In the genomic region with DNA sequence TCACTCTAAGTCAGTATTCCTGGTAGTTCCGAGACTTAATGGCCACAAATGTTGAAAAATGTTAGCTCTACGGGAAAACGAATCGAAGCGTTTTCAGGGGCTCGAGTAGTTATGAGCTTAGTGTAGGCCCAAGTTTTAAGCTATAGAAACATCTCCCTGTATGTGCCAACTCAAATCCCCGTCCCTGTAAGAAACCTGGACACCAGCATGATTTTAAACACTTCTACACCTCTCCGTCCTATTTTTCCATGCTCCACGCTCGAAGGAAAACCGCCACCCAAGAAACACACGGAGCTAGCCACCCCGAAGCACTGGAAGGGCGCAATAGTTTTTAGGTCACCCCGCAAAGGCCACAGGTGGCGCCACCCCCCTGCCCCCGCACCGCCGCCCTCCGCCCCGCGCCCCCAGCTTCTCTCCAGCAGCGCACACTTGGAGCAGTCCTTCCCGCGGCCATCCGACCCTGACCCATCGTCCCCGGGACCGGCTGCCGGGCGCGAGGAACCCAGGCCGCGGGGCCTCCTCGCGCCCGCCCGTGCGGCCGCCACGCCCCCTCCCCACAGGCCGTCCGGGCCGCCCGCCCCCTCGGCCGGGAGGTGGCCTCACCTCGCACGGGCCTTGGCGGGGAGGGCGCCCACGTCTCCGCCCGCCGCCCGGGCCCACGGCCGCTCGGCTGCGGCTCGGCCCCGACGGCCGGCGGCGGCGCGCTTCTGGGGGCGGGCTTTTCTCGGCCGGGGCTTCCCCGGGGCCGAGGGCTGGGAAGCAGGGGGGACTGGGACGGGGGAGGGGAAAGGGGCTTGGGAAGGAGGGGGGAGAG, we compare ENCODE assay signal across 8 cellular contexts. TPM values are rescaled to one million over a fixed set of nuclear protein-coding genes. Genes with fewer than 3 reads are reported as not detected.
DNase-seq lines count a peak whose midpoint lies in the region; ATAC-seq and TF ChIP-seq lines count a peak whose summit lies in the region.

No MANE protein-coding gene starts in this region.

- under 1% methylated on average over 17 of the region's 74 CpGs for WGBS in mammary epithelial cell (ENCODE audit: low coverage, missing lambda C conversion rate)

- TF ChIP-seq CTCF in Calu3 (IDR thresholded peaks at IDR 0.05; ENCODE audit: unreplicated experiment) (no peak), mammary epithelial cell (conservative IDR thresholded peaks at IDR 0.05 in 1 of 2, IDR thresholded peaks at IDR 0.05 in 1 of 2; ENCODE audit: extremely low read depth in 1 of 2, insufficient read depth in 1 of 2, low read depth in 1 of 2, low read length in 2 of 2) (no peak)

- intact Hi-C loops in Calu3 (cut with micrococcal nuclease; ENCODE audit: unreplicated experiment) (no loop called here), mammary epithelial cell (cut with micrococcal nuclease) (loop anchor here (2.0 to 5.0 kb wide), 2 partner anchors 42 to 123 kb away; no protein-coding TSS in a partner anchor)

- peaks cover 38% of the 10 kb centered on the region for H3K79me2 ChIP-seq in mammary epithelial cell (ENCODE audit: insufficient read depth, low read length)

- peak overlapping the region; percentile 94 for H3K4me2 ChIP-seq in mammary epithelial cell (ENCODE audit: insufficient read depth, low read depth, low read length)

- peak; percentile 71 for DNase-seq in Calu3
- DNase-seq in SJCRH30 = peak in 1 of 2 experiments; percentile 94
- peak; percentile 37 for DNase-seq in mammary epithelial cell
- DNase-seq in kidney tubule cell (ENCODE audit: low spot score) = peak; percentile 28
- DNase-seq in stimulated activated effector memory CD8-positive, alpha-beta T cell treated with anti-CD3 and anti-CD28 coated beads, Interleukin-12 subunit alpha, Interleukin-12 subunit beta, amount 100 ng/mL, for 72 hours (ENCODE audit: low spot score in 2 of 2) = peak in 1 of 2 donors; percentile 48
- DNase-seq in 8988T = no peak

- H3K4me1 ChIP-seq in SJCRH30 (peaks cover 7% of the 10 kb centered on the region), mammary epithelial cell (ENCODE audit: insufficient read depth, low read length) (peaks cover 3% of the 10 kb centered on the region)

- H4K20me1 ChIP-seq in mammary epithelial cell (ENCODE audit: insufficient read depth, low read length) = no peaks in the 10 kb centered on the region

- peaks cover 39% of the 10 kb centered on the region for H3K36me3 Mint-ChIP-seq in Calu3 (ENCODE audit: insufficient read depth, unreplicated experiment)
- peaks cover 32% of the 10 kb centered on the region for H3K36me3 Mint-ChIP-seq in stimulated activated effector memory CD8-positive, alpha-beta T cell treated with anti-CD3 and anti-CD28 coated beads, Interleukin-12 subunit alpha, Interleukin-12 subunit beta, amount 100 ng/mL, for 72 hours

- H3K9me3 ChIP-seq in SJCRH30 (replicated peaks) (no peaks in the 10 kb centered on the region), mammary epithelial cell (replicated peaks; ENCODE audit: insufficient read depth, low read length) (no peaks in the 10 kb centered on the region)

- H3K9ac ChIP-seq in mammary epithelial cell (ENCODE audit: insufficient read depth, low read length) = peak overlapping the region; percentile 93

- peak overlapping the region; percentile 85 for H2AFZ ChIP-seq in mammary epithelial cell (ENCODE audit: low read depth, low read length)

- CTCF ChIA-PET in Calu3 (lab: Charles Lee) = interaction anchor here (0.8 to 1.4 kb wide), 4 partner anchors 9 to 118 kb away, joined by 3 to 8 read pairs (median 6); a partner anchor contains a TSS
- CTCF ChIA-PET in mammary epithelial cell (lab: Charles Lee; ENCODE audit: low non-redundant PET) = interaction anchor here (0.6 kb wide), 1 partner anchor 249 kb away, joined by 4 read pairs; no protein-coding TSS in a partner anchor

- H3K4me1 Mint-ChIP-seq in Calu3 (ENCODE audit: low read depth, unreplicated experiment) = peaks cover 9% of the 10 kb centered on the region
- H3K4me1 Mint-ChIP-seq in stimulated activated effector memory CD8-positive, alpha-beta T cell treated with anti-CD3 and anti-CD28 coated beads, Interleukin-12 subunit alpha, Interleukin-12 subunit beta, amount 100 ng/mL, for 72 hours = peaks cover 33% of the 10 kb centered on the region

- H3K36me3 ChIP-seq in SJCRH30 (peaks cover 8% of the 10 kb centered on the region), mammary epithelial cell (ENCODE audit: insufficient read depth, low read length) (no peaks in the 10 kb centered on the region)

- peak; percentile 47 for ATAC-seq in GM19328 (IDR thresholded peaks at IDR 0.05; ENCODE audit: unreplicated experiment)
- peak; percentile 56 for ATAC-seq in HG03432 (IDR thresholded peaks at IDR 0.05; ENCODE audit: unreplicated experiment)
- ATAC-seq in stimulated activated effector memory CD8-positive, alpha-beta T cell treated with anti-CD3 and anti-CD28 coated beads, Interleukin-12 subunit alpha, Interleukin-12 subunit beta, amount 100 ng/mL, for 72 hours = peak; percentile 80

- dilution Hi-C loops in mammary epithelial cell (cut with HindIII; ENCODE audit: low sequenced_read_pairs) = no loop called here

- no TSS peak for BruUV-seq in Calu3 (replicated peaks; lab: Mats Ljungman, UMichigan)
- BruUV-seq in mammary epithelial cell (replicated peaks; lab: Mats Ljungman, UMichigan) = no TSS peak

- peak overlapping the region; percentile 97 for H3K27ac Mint-ChIP-seq in Calu3 (ENCODE audit: unreplicated experiment)
- peak overlapping the region; percentile 99 for H3K27ac Mint-ChIP-seq in stimulated activated effector memory CD8-positive, alpha-beta T cell treated with anti-CD3 and anti-CD28 coated beads, Interleukin-12 subunit alpha, Interleukin-12 subunit beta, amount 100 ng/mL, for 72 hours

- H3K4me3 ChIP-seq in SJCRH30 (peak overlapping the region; percentile 65), mammary epithelial cell (replicated peaks in 1 of 3; ENCODE audit: insufficient read depth in 1 of 3, low read depth in 2 of 3, low read length in 3 of 3) (peak overlapping the region; percentile 58 to 62 (median 61))

- no peaks in the 10 kb centered on the region for H3K9me3 Mint-ChIP-seq in Calu3 (ENCODE audit: low read depth, unreplicated experiment)
- no peaks in the 10 kb centered on the region for H3K9me3 Mint-ChIP-seq in stimulated activated effector memory CD8-positive, alpha-beta T cell treated with anti-CD3 and anti-CD28 coated beads, Interleukin-12 subunit alpha, Interleukin-12 subunit beta, amount 100 ng/mL, for 72 hours

- H3K4me3 Mint-ChIP-seq in Calu3 (ENCODE audit: low read depth, unreplicated experiment) = peak overlapping the region; percentile 95
- peak overlapping the region; percentile 87 for H3K4me3 Mint-ChIP-seq in stimulated activated effector memory CD8-positive, alpha-beta T cell treated with anti-CD3 and anti-CD28 coated beads, Interleukin-12 subunit alpha, Interleukin-12 subunit beta, amount 100 ng/mL, for 72 hours

- peak overlapping the region; percentile 60 for H3K27ac ChIP-seq in SJCRH30
- H3K27ac ChIP-seq in mammary epithelial cell (ENCODE audit: insufficient read depth, low read depth, low read length) = peak overlapping the region; percentile 78

- H3K27me3 ChIP-seq in SJCRH30 (no peaks in the 10 kb centered on the region), mammary epithelial cell (ENCODE audit: insufficient read depth, low read length) (no peaks in the 10 kb centered on the region)

- no peaks in the 10 kb centered on the region for H3K27me3 Mint-ChIP-seq in Calu3 (ENCODE audit: unreplicated experiment)

- in situ Hi-C loops in mammary epithelial cell (cut with MboI; ENCODE audit: low sequenced_read_pairs in 2 of 2) = no loop called here

RNA-seq across cellular contexts. Expression of a gene that starts 0.5 kb away (rescaled TPM):
- total RNA-seq in Calu3 (2022) = 77.3 and 87.6 TPM in 2 replicates
- total RNA-seq in SJCRH30 (2014; rRNA removed; shearing (Covaris generic)) = 17.0 and 18.6 TPM in 2 replicates
- 10 to 100 TPM; 16.3 to 44.7 TPM for total RNA-seq in mammary epithelial cell
- polyA plus RNA-seq in mammary epithelial cell = 10.8 TPM
- 36.9 TPM for polyA minus RNA-seq in mammary epithelial cell

RNA-seq across cellular contexts. Expression of a gene that starts 4.3 kb away (rescaled TPM):
- total RNA-seq in Calu3 (2022) (not detected in 2 replicates), mammary epithelial cell (under 1 TPM in 1 of 2 donors, not detected in 1; 0.14 TPM)
- total RNA-seq in SJCRH30 (2014; rRNA removed; shearing (Covaris generic)) = 0.28 and 0.41 TPM in 2 replicates
- 0.03 TPM for polyA plus RNA-seq in mammary epithelial cell
- polyA minus RNA-seq in mammary epithelial cell = not detected

RNA-seq across cellular contexts. Expression of a gene that starts 24.8 kb away (rescaled TPM):
- total RNA-seq in Calu3 (2022) = 0.38 and 0.64 TPM in 2 replicates
- 17.0 and 32.9 TPM in 2 replicates for total RNA-seq in SJCRH30 (2014; rRNA removed; shearing (Covaris generic))
- total RNA-seq in mammary epithelial cell = 1 to 10 TPM in 1 of 2 donors, under 1 TPM in 1; 0.42 to 1.0 TPM
- polyA plus RNA-seq in mammary epithelial cell = 0.07 TPM
- polyA minus RNA-seq in mammary epithelial cell = not detected

RNA-seq across cellular contexts. Expression of a gene that starts 29.3 kb away (rescaled TPM):
- total RNA-seq in Calu3 (2022) (0.54 and 0.61 TPM in 2 replicates), mammary epithelial cell (1 to 10 TPM in 1 of 2 donors, under 1 TPM in 1; under 0.01 to 2.5 TPM)
- 171 and 174 TPM in 2 replicates for total RNA-seq in SJCRH30 (2014; rRNA removed; shearing (Covaris generic))
- polyA plus RNA-seq in mammary epithelial cell = 0.90 TPM
- 1.5 TPM for polyA minus RNA-seq in mammary epithelial cell

RNA-seq across cellular contexts. Expression of a gene that starts 49.3 kb away (rescaled TPM):
- 0.39 TPM in 1 of 2 replicates, not detected in the other for total RNA-seq in Calu3 (2022)
- total RNA-seq in SJCRH30 (2014; rRNA removed; shearing (Covaris generic)) = 5.7 and 9.3 TPM in 2 replicates
- 1 to 10 TPM in 1 of 2 donors, under 1 TPM in 1; 0.83 to 1.3 TPM for total RNA-seq in mammary epithelial cell
- polyA plus RNA-seq in mammary epithelial cell = not detected
- not detected for polyA minus RNA-seq in mammary epithelial cell
